In genomic region chr6:136290406-136291010, GRCh38 we compare ENCODE assay signal across 8 cellular contexts. TPM values are rescaled to one million over a fixed set of nuclear protein-coding genes. Genes with fewer than 3 reads are reported as not detected.
A peak's percentile ranks its signal among the peaks of the same experiment; 100 is the strongest.
DNase-seq lines count a peak whose midpoint lies in the region; ATAC-seq and TF ChIP-seq lines count a peak whose summit lies in the region.

No MANE protein-coding gene starts in this region.

- peaks cover 27% of the 10 kb centered on the region for H4K20me1 ChIP-seq in DOHH2 (ENCODE audit: control insufficient read depth, insufficient read depth, low read depth, low read length)
- H4K20me1 ChIP-seq in HCT116 (ENCODE audit: insufficient read depth), result peaks cover 27% of the 10 kb centered on the region; the same call in 1 of the 2 replicates

- POLR2A ChIA-PET in HCT116 (lab: Charles Lee), result interaction anchor here (0.8 to 3.3 kb wide), 12 partner anchors 9 to 260 kb away, joined by 3 to 31 read pairs (median 4); partner anchors contain the start of genes MAP7 and MTFR2

- H3K9me3 ChIP-seq in DOHH2 (ENCODE audit: control insufficient read depth, insufficient read depth, low read length) (no peaks in the 10 kb centered on the region), HCT116 (ENCODE audit: control insufficient read depth in 1 of 2, insufficient read depth in 1 of 2, low read depth in 1 of 2, low read length in 2 of 2) (no peaks in the 10 kb centered on the region), adrenal gland (replicated peaks in 1 of 3) (no peaks in the 10 kb centered on the region), right atrium auricular region (no peaks in the 10 kb centered on the region), aorta (ENCODE audit: control insufficient read depth, low read length) (no peaks in the 10 kb centered on the region)

- RAD21 ChIA-PET in HCT116 (lab: Charles Lee; ENCODE audit: low non-redundant PET in 1 of 2, low total read pairs in 2 of 2, uncharacterized antibody in 2 of 2, unreplicated experiment in 2 of 2), result no interaction called here

- CTCF ChIA-PET in HCT116 (lab: Charles Lee), result interaction anchor here (1.2 kb wide), 2 partner anchors 257 to 381 kb away, joined by 3 read pairs; no protein-coding TSS in a partner anchor

- H3K4me3 ChIP-seq in DOHH2 (ENCODE audit: low read length) (peak overlapping the region; percentile 93), HCT116 (replicated peaks in 1 of 2; ENCODE audit: low read depth in 1 of 2, low read length in 2 of 2) (peak overlapping the region; percentile 81 to 99), adrenal gland (peak overlapping the region in 2 of 4 donors; percentile 94), right atrium auricular region (peak overlapping the region; percentile 93 to 98), rectal smooth muscle tissue (ENCODE audit: low read length) (peak overlapping the region; percentile 94), aorta (ENCODE audit: low read length in 2 of 2) (peak overlapping the region; percentile 26 to 72)

- DNase-seq in HCT116 (ENCODE audit: low read depth, low spot score) (peak; percentile 51), NCI-H1092 treated with DMSO at 0.1 percent for 48 hours (lab: John Stamatoyannopoulos, UW) (peak; percentile 74), T-helper 1 cell (peak; percentile 67 to 94 (median 79)), adrenal gland (peak; percentile 69 to 90 (median 85)), right atrium auricular region (ENCODE audit: low spot score) (peak; percentile 81), aorta (peak; percentile 87 to 90)

- intact Hi-C loops in HCT116 (cut with micrococcal nuclease), result no loop called here
- intact Hi-C loops in adrenal gland (cut with DNase I), result no loop called here
- intact Hi-C loops in aorta (cut with DNase I), result no loop called here

- TF ChIP-seq CTCF in DOHH2 (IDR thresholded peaks at IDR 0.05; ENCODE audit: low read depth, low read length, poor library complexity, severe bottlenecking) (no peak), HCT116 (IDR thresholded peaks at IDR 0.05 in 2 of 3, conservative IDR thresholded peaks at IDR 0.05 in 1 of 3; ENCODE audit: borderline replicate concordance in 1 of 3, insufficient read depth in 1 of 3, low read depth in 2 of 3, low read length in 2 of 3) (no peak), adrenal gland (IDR thresholded peaks at IDR 0.05) (no peak), right atrium auricular region (IDR thresholded peaks at IDR 0.05) (no peak)

- no peaks in the 10 kb centered on the region for H3K27me3 ChIP-seq in DOHH2 (ENCODE audit: control insufficient read depth, low read length)
- no peaks in the 10 kb centered on the region for H3K27me3 ChIP-seq in HCT116 (ENCODE audit: insufficient read depth, low read length)
- H3K27me3 ChIP-seq in adrenal gland, result no peaks in the 10 kb centered on the region
- no peaks in the 10 kb centered on the region for H3K27me3 ChIP-seq in right atrium auricular region
- H3K27me3 ChIP-seq in rectal smooth muscle tissue (ENCODE audit: control insufficient read depth, insufficient read depth, low read length), result no peaks in the 10 kb centered on the region
- no peaks in the 10 kb centered on the region for H3K27me3 ChIP-seq in aorta (ENCODE audit: control insufficient read depth in 1 of 2, insufficient read depth in 2 of 2, low read length in 1 of 2)

- H3K36me3 ChIP-seq in DOHH2 (ENCODE audit: control insufficient read depth, low read length), result peaks cover 37% of the 10 kb centered on the region
- H3K36me3 ChIP-seq in HCT116 (ENCODE audit: control insufficient read depth in 1 of 2, insufficient read depth in 2 of 2, low read length in 2 of 2), result peaks cover 0 to 9% of the 10 kb centered on the region in 2 experiments; a peak in 1 of 4 replicates
- no peaks in the 10 kb centered on the region for H3K36me3 ChIP-seq in adrenal gland (replicated peaks in 1 of 2)
- no peaks in the 10 kb centered on the region for H3K36me3 ChIP-seq in right atrium auricular region
- peaks cover 2% of the 10 kb centered on the region for H3K36me3 ChIP-seq in rectal smooth muscle tissue (ENCODE audit: control insufficient read depth, insufficient read depth, low read length)
- no peaks in the 10 kb centered on the region for H3K36me3 ChIP-seq in aorta (ENCODE audit: control insufficient read depth in 1 of 2, insufficient read depth in 2 of 2, low read length in 1 of 2)

- TF ChIP-seq RAD21 in HCT116 (IDR thresholded peaks at IDR 0.05; ENCODE audit: low read depth), result no peak

- H3K9ac ChIP-seq in HCT116 (ENCODE audit: low read length) (peak overlapping the region; percentile 98), rectal smooth muscle tissue (ENCODE audit: low read length) (peak overlapping the region; percentile 100)

- WGBS in adrenal gland, 4 donors, result 2 to 3% (median 3%) methylated on average over 16 to 22 of the region's 22 CpGs
- 1% methylated on average over 22 of the region's 22 CpGs for WGBS in aorta, 2 donors

- peaks cover 42% of the 10 kb centered on the region for H3K4me1 ChIP-seq in DOHH2 (ENCODE audit: control insufficient read depth, low read length)
- H3K4me1 ChIP-seq in HCT116 (ENCODE audit: control insufficient read depth in 1 of 2, insufficient read depth in 2 of 2, low read length in 2 of 2), result peaks cover 9 to 23% of the 10 kb centered on the region in 2 experiments
- H3K4me1 ChIP-seq in adrenal gland (replicated peaks in 1 of 2), result peaks cover 20 to 40% of the 10 kb centered on the region in 2 donors
- H3K4me1 ChIP-seq in right atrium auricular region, result peaks cover 0 to 40% of the 10 kb centered on the region in 2 donors
- H3K4me1 ChIP-seq in rectal smooth muscle tissue (ENCODE audit: control insufficient read depth, insufficient read depth, low read length), result peaks cover 17% of the 10 kb centered on the region
- peaks cover 0 to 5% of the 10 kb centered on the region in 2 donors for H3K4me1 ChIP-seq in aorta (ENCODE audit: control insufficient read depth in 1 of 2, insufficient read depth in 2 of 2, low read length in 2 of 2)

- BruUV-seq in HCT116 (replicated peaks; lab: Mats Ljungman, UMichigan), result TSS peak; percentile 97

- ATAC-seq in HCT116 (peak; percentile 31), aorta (ENCODE audit: low FRiP score) (peak; percentile 70)

- TF ChIP-seq POLR2A in HCT116 (IDR thresholded peaks at IDR 0.05; ENCODE audit: borderline replicate concordance, extremely low read depth, insufficient read depth, insufficient read length) (no peak), adrenal gland (IDR thresholded peaks at IDR 0.05) (no peak)

- no peaks in the 10 kb centered on the region for H3K9me2 ChIP-seq in DOHH2 (replicated peaks; ENCODE audit: control insufficient read depth, low read length)
- no peaks in the 10 kb centered on the region for H3K9me2 ChIP-seq in HCT116 (ENCODE audit: insufficient read depth)

- no peak overlapping the region for H2AFZ ChIP-seq in HCT116 (ENCODE audit: low read depth, low read length, poor library complexity, severe bottlenecking)

- peak overlapping the region; percentile 96 for H3K27ac ChIP-seq in DOHH2 (ENCODE audit: low read depth, low read length)
- H3K27ac ChIP-seq in HCT116 (ENCODE audit: low read depth, low read length), result peak overlapping the region; percentile 98
- peak overlapping the region; percentile 95 to 100 (median 100) for H3K27ac ChIP-seq in adrenal gland
- peak overlapping the region; percentile 100 for H3K27ac ChIP-seq in right atrium auricular region
- H3K27ac ChIP-seq in rectal smooth muscle tissue (ENCODE audit: low read depth, low read length), result peak overlapping the region; percentile 100
- H3K27ac ChIP-seq in aorta (ENCODE audit: low read depth in 1 of 2, low read length in 2 of 2), result peak overlapping the region; percentile 96 to 100

- peaks cover 45% of the 10 kb centered on the region for H3K79me2 ChIP-seq in DOHH2 (ENCODE audit: control insufficient read depth, low read length)
- peaks cover 41% of the 10 kb centered on the region for H3K79me2 ChIP-seq in HCT116 (ENCODE audit: insufficient read depth, low read length)

- H3F3A ChIP-seq in DOHH2 (ENCODE audit: control insufficient read depth, insufficient read depth), result peaks cover 13% of the 10 kb centered on the region

- H3K4me2 ChIP-seq in DOHH2 (ENCODE audit: low read length) (peak overlapping the region; percentile 93), HCT116 (ENCODE audit: low read length) (peak overlapping the region; percentile 82)

TF ChIP-seq in HCT116, 20 proteins besides CTCF, POLR2A, EP300 and RAD21 (continues in another document):
- TF ChIP-seq SP1 (IDR thresholded peaks at IDR 0.05; ENCODE audit: low read depth), result no peak
- TF ChIP-seq ZFX (IDR thresholded peaks at IDR 0.05), result peak; percentile 5; the same call in 1 of the 2 replicates
- no peak for TF ChIP-seq EZH2 (IDR thresholded peaks at IDR 0.05)
- no peak for TF ChIP-seq ELF1 (IDR thresholded peaks at IDR 0.05; ENCODE audit: borderline replicate concordance, low read depth)
- no peak for TF ChIP-seq JUND (IDR thresholded peaks at IDR 0.05)
- no peak for TF ChIP-seq EZH2phosphoT487 (IDR thresholded peaks at IDR 0.05; ENCODE audit: borderline replicate concordance)
- TF ChIP-seq SIN3A (IDR thresholded peaks at IDR 0.05; ENCODE audit: low read depth), result no peak
- TF ChIP-seq ATF3 (IDR thresholded peaks at IDR 0.05), result no peak
- TF ChIP-seq POLR2AphosphoS5 (IDR thresholded peaks at IDR 0.05; ENCODE audit: low read depth, low read length), result no peak
- TF ChIP-seq SRF (IDR thresholded peaks at IDR 0.05; ENCODE audit: low read depth), result no peak
- TF ChIP-seq MAX (IDR thresholded peaks at IDR 0.05), result peak; percentile 61; the same call in 1 of the 2 replicates

RNA-seq across cellular contexts. Expression of gene BCLAF1, which starts 0.9 kb away (rescaled TPM):
- 159 TPM for total RNA-seq in HCT116 (2021; ENCODE audit: unreplicated experiment)
- polyA plus RNA-seq in HCT116 (2012), result 47.4 and 61.7 TPM in 2 replicates
- 100 to 1,000 TPM in 6 of 8 donors, 10 to 100 TPM in 2; 55.7 to 156 (median 112) TPM for total RNA-seq in adrenal gland
- 100 to 1,000 TPM in 1 of 3 donors, 10 to 100 TPM in 2; 27.7 to 207 (median 40.5) TPM for polyA plus RNA-seq in adrenal gland
- 10 to 100 TPM; 47.9 to 49.4 TPM for total RNA-seq in right atrium auricular region
- total RNA-seq in aorta, result 100 to 1,000 TPM; 132 to 134 TPM
- 10 to 100 TPM; 15.3 to 32.0 TPM for polyA plus RNA-seq in aorta

RNA-seq across cellular contexts. Expression of gene MTFR2, which starts 40.4 kb away (rescaled TPM):
- total RNA-seq in HCT116 (2021; ENCODE audit: unreplicated experiment) (13.2 TPM), adrenal gland (under 1 TPM in 7 of 8 donors, not detected in 1; 0.30 to 0.95 (median 0.65) TPM), right atrium auricular region (under 1 TPM in 1 of 2 donors, not detected in 1; 0.70 TPM), aorta (under 1 TPM; 0.39 to 0.60 TPM)
- 6.9 and 8.9 TPM in 2 replicates for polyA plus RNA-seq in HCT116 (2012)
- polyA plus RNA-seq in adrenal gland (under 1 TPM; 0.61 to 0.97 (median 0.82) TPM), aorta (under 1 TPM in 1 of 2 donors, not detected in 1; 0.56 TPM)
